Comparison of ENCODE assay signal across 1 cellular context in genomic region chr3:150733936-150734794, GRCh38.
TF ChIP-seq lines count a peak whose summit lies in the region.

No MANE protein-coding gene starts in this region.

TF ChIP-seq in HepG2, 621 proteins besides CTCF, POLR2A, EP300 and RAD21 (continued from another document and continues in another):
- TF ChIP-seq ZBTB26 (CRISPR knock-in tag; IDR thresholded peaks at IDR 0.05; ENCODE audit: borderline replicate concordance) (no peak), ZNF737 (CRISPR knock-in tag; IDR thresholded peaks at IDR 0.05; ENCODE audit: borderline replicate concordance) (no peak), IRX3 (CRISPR knock-in tag; IDR thresholded peaks at IDR 0.05; ENCODE audit: borderline replicate concordance, low read depth) (no peak), ZNF883 (CRISPR knock-in tag; IDR thresholded peaks at IDR 0.05; ENCODE audit: not compliant biosample characterization) (no peak), CCAR2 (optimal IDR thresholded peaks at IDR 0.05; ENCODE audit: low read depth, low read length) (no peak), DNMT1 (CRISPR knock-in tag; IDR thresholded peaks at IDR 0.05) (no peak), ZSCAN22 (CRISPR knock-in tag; IDR thresholded peaks at IDR 0.05) (no peak), ZNF296 (CRISPR knock-in tag; conservative IDR thresholded peaks at IDR 0.05) (no peak), MXI1 (IDR thresholded peaks at IDR 0.05; ENCODE audit: borderline replicate concordance, low read depth, low read length) (no peak), CBX5 (CRISPR knock-in tag; IDR thresholded peaks at IDR 0.05; ENCODE audit: borderline replicate concordance) (no peak), PHF5A (CRISPR knock-in tag; IDR thresholded peaks at IDR 0.05; ENCODE audit: low read depth, unreplicated experiment) (no peak), GPBP1L1 (CRISPR knock-in tag; IDR thresholded peaks at IDR 0.05) (no peak), REPIN1 (CRISPR knock-in tag; IDR thresholded peaks at IDR 0.05; ENCODE audit: borderline replicate concordance, low read depth) (no peak), ZNF672 (CRISPR knock-in tag; IDR thresholded peaks at IDR 0.05) (no peak), ZNF225 (CRISPR knock-in tag; IDR thresholded peaks at IDR 0.05) (no peak), ZXDC (CRISPR knock-in tag; IDR thresholded peaks at IDR 0.05) (no peak), RARG (CRISPR knock-in tag; IDR thresholded peaks at IDR 0.05; ENCODE audit: low read depth) (no peak), NBN (conservative IDR thresholded peaks at IDR 0.05) (no peak), PRPF4 (IDR thresholded peaks at IDR 0.05; ENCODE audit: low read depth, low read length, poor library complexity, severe bottlenecking) (no peak), HOXA3 (CRISPR knock-in tag; IDR thresholded peaks at IDR 0.05) (no peak), ZNF142 (CRISPR knock-in tag; IDR thresholded peaks at IDR 0.05) (0 out of 2 replicates have a peak, but pooled peaks have one; percentile 26), U2AF2 (IDR thresholded peaks at IDR 0.05; ENCODE audit: low read depth, low read length) (no peak), CERS6 (CRISPR knock-in tag; IDR thresholded peaks at IDR 0.05) (no peak), ZFP90 (CRISPR knock-in tag; IDR thresholded peaks at IDR 0.05; ENCODE audit: borderline replicate concordance) (no peak), SRF (IDR thresholded peaks at IDR 0.05; ENCODE audit: low read depth, low read length) (no peak), BRCA1 (CRISPR knock-in tag; IDR thresholded peaks at IDR 0.05) (no peak), GLMP (CRISPR knock-in tag; IDR thresholded peaks at IDR 0.05; ENCODE audit: borderline replicate concordance) (no peak), ZNF354B (CRISPR knock-in tag; IDR thresholded peaks at IDR 0.05) (no peak), TOE1 (CRISPR knock-in tag; IDR thresholded peaks at IDR 0.05) (no peak), ZNF766 (CRISPR knock-in tag; IDR thresholded peaks at IDR 0.05; ENCODE audit: borderline replicate concordance) (peak; percentile 55; the same call in 1 of the 2 replicates), KAT8 (CRISPR knock-in tag; IDR thresholded peaks at IDR 0.05) (peak; percentile 48; the same call in 1 of the 2 replicates), SP5 (CRISPR knock-in tag; IDR thresholded peaks at IDR 0.05; ENCODE audit: borderline replicate concordance, low read depth) (no peak), SKIL (CRISPR knock-in tag; IDR thresholded peaks at IDR 0.05; ENCODE audit: borderline replicate concordance) (no peak; the same call in 1 of the 2 replicates), HMGXB4 (CRISPR knock-in tag; IDR thresholded peaks at IDR 0.05; ENCODE audit: borderline replicate concordance in 1 of 2, low read depth in 1 of 2) (no peak; a peak in 1 of 4 replicates), PAF1 (CRISPR knock-in tag; IDR thresholded peaks at IDR 0.05) (no peak), ZNF878 (CRISPR knock-in tag; IDR thresholded peaks at IDR 0.05) (no peak), NPAS2 (CRISPR knock-in tag; IDR thresholded peaks at IDR 0.05; ENCODE audit: borderline replicate concordance) (no peak), TCF12 (IDR thresholded peaks at IDR 0.05) (no peak), TCF12 (CRISPR knock-in tag; IDR thresholded peaks at IDR 0.05) (no peak), ZNF512 (CRISPR knock-in tag; IDR thresholded peaks at IDR 0.05) (no peak), CREM (IDR thresholded peaks at IDR 0.05) (peak; percentile 77), CREM (CRISPR knock-in tag; IDR thresholded peaks at IDR 0.05) (no peak), ESRRA (CRISPR knock-in tag; IDR thresholded peaks at IDR 0.05; ENCODE audit: low read depth) (0 out of 2 replicates have a peak, but pooled peaks have one; percentile 20)
